1 cellular context compared by ENCODE assay signal in the genomic region with DNA sequence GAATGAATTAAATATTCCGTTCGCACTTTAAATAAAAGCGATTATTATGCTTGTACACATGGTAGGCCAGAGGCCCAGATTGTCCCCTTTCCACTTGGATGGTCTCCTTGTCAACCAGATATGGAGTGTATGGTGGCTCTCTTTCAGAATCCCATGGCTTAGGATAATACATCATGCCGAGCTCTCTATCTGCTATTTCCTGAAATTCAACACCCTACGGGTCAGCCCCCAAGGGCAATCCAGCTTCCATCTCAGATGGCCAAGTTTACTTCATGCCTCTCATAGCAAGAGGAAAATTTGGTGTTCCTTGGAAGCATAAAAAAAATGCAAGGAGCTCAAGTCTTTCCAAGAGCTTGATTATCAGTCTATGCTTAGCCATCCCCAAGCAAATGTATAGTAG.
TF ChIP-seq lines count a peak whose summit lies in the region.

No MANE protein-coding gene starts in this region.

TF ChIP-seq in GM23338, 12 proteins besides CTCF, POLR2A, EP300 and RAD21 (continued from another document):
- TF ChIP-seq, protein P1, sequence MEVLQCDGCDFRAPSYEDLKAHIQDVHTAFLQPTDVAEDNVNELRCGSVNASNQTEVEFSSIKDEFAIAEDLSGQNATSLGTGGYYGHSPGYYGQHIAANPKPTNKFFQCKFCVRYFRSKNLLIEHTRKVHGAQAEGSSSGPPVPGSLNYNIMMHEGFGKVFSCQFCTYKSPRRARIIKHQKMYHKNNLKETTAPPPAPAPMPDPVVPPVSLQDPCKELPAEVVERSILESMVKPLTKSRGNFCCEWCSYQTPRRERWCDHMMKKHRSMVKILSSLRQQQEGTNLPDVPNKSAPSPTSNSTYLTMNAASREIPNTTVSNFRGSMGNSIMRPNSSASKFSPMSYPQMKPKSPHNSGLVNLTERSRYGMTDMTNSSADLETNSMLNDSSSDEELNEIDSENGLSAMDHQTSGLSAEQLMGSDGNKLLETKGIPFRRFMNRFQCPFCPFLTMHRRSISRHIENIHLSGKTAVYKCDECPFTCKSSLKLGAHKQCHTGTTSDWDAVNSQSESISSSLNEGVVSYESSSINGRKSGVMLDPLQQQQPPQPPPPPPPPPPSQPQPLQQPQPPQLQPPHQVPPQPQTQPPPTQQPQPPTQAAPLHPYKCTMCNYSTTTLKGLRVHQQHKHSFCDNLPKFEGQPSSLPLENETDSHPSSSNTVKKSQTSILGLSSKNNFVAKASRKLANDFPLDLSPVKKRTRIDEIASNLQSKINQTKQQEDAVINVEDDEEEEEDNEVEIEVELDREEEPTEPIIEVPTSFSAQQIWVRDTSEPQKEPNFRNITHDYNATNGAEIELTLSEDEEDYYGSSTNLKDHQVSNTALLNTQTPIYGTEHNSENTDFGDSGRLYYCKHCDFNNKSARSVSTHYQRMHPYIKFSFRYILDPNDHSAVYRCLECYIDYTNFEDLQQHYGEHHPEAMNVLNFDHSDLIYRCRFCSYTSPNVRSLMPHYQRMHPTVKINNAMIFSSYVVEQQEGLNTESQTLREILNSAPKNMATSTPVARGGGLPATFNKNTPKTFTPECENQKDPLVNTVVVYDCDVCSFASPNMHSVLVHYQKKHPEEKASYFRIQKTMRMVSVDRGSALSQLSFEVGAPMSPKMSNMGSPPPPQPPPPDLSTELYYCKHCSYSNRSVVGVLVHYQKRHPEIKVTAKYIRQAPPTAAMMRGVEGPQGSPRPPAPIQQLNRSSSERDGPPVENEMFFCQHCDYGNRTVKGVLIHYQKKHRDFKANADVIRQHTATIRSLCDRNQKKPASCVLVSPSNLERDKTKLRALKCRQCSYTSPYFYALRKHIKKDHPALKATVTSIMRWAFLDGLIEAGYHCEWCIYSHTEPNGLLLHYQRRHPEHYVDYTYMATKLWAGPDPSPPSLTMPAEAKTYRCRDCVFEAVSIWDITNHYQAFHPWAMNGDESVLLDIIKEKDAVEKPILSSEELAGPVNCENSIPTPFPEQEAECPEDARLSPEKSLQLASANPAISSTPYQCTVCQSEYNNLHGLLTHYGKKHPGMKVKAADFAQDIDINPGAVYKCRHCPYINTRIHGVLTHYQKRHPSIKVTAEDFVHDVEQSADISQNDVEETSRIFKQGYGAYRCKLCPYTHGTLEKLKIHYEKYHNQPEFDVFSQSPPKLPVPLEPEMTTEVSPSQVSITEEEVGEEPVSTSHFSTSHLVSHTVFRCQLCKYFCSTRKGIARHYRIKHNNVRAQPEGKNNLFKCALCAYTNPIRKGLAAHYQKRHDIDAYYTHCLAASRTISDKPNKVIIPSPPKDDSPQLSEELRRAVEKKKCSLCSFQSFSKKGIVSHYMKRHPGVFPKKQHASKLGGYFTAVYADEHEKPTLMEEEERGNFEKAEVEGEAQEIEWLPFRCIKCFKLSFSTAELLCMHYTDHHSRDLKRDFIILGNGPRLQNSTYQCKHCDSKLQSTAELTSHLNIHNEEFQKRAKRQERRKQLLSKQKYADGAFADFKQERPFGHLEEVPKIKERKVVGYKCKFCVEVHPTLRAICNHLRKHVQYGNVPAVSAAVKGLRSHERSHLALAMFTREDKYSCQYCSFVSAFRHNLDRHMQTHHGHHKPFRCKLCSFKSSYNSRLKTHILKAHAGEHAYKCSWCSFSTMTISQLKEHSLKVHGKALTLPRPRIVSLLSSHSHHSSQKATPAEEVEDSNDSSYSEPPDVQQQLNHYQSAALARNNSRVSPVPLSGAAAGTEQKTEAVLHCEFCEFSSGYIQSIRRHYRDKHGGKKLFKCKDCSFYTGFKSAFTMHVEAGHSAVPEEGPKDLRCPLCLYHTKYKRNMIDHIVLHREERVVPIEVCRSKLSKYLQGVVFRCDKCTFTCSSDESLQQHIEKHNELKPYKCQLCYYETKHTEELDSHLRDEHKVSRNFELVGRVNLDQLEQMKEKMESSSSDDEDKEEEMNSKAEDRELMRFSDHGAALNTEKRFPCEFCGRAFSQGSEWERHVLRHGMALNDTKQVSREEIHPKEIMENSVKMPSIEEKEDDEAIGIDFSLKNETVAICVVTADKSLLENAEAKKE (CRISPR knock-in tag; IDR thresholded peaks at IDR 0.05), result no peak; the same call in 1 of the 2 replicates
- TF ChIP-seq JUNB (IDR thresholded peaks at IDR 0.05; ENCODE audit: unreplicated experiment), result no peak
- no peak for TF ChIP-seq EZH2phosphoT487 (IDR thresholded peaks at IDR 0.05; ENCODE audit: unreplicated experiment)
- TF ChIP-seq STAT1 (IDR thresholded peaks at IDR 0.05; ENCODE audit: unreplicated experiment), result no peak
- no peak for TF ChIP-seq CREB1 (CRISPR knock-in tag; IDR thresholded peaks at IDR 0.05; ENCODE audit: low read depth)
- TF ChIP-seq, protein P2, sequence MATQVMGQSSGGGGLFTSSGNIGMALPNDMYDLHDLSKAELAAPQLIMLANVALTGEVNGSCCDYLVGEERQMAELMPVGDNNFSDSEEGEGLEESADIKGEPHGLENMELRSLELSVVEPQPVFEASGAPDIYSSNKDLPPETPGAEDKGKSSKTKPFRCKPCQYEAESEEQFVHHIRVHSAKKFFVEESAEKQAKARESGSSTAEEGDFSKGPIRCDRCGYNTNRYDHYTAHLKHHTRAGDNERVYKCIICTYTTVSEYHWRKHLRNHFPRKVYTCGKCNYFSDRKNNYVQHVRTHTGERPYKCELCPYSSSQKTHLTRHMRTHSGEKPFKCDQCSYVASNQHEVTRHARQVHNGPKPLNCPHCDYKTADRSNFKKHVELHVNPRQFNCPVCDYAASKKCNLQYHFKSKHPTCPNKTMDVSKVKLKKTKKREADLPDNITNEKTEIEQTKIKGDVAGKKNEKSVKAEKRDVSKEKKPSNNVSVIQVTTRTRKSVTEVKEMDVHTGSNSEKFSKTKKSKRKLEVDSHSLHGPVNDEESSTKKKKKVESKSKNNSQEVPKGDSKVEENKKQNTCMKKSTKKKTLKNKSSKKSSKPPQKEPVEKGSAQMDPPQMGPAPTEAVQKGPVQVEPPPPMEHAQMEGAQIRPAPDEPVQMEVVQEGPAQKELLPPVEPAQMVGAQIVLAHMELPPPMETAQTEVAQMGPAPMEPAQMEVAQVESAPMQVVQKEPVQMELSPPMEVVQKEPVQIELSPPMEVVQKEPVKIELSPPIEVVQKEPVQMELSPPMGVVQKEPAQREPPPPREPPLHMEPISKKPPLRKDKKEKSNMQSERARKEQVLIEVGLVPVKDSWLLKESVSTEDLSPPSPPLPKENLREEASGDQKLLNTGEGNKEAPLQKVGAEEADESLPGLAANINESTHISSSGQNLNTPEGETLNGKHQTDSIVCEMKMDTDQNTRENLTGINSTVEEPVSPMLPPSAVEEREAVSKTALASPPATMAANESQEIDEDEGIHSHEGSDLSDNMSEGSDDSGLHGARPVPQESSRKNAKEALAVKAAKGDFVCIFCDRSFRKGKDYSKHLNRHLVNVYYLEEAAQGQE (IDR thresholded peaks at IDR 0.05; ENCODE audit: unreplicated experiment), result no peak
- 0 out of 2 replicates have a peak, but pooled peaks have one; percentile 43 for TF ChIP-seq NANOG (IDR thresholded peaks at IDR 0.05; ENCODE audit: borderline replicate concordance)
- no peak for TF ChIP-seq EZH2 (IDR thresholded peaks at IDR 0.05; ENCODE audit: low read depth, unreplicated experiment)
